ENCODE assay signal across 14 cellular contexts in the genomic region with DNA sequence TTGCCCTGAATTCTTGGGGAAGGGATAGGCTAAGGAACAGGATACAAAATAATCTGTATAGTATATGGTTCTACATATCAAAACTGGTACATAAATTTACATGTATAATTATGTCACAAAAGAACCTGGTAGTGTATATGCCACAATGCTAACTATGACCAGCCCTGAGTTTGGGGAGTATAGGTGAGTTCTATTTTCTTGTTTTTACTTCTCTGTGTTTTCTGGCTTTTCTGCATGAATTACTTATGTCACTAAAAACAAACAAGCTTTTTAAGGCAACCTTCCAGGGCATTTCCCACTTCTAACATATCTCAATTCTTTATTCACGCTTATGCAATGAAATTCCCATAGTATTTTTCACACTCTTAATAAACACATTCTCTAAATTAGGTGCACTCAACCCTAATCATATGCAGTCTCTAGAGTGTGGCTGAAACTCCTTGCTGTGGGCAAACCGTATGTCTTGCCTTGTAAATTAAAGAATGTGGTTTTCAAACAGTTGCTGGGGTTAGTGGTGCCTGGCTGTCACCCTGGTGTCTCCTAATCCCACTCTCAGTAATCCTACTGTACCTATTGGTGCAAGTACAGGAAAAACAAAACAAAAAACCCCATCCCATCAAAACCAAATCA. TPM values are rescaled to one million over a fixed set of nuclear protein-coding genes. Genes with fewer than 3 reads are reported as not detected.
DNase-seq lines count a peak whose midpoint lies in the region; ATAC-seq and TF ChIP-seq lines count a peak whose summit lies in the region.
"Had no signal": no experiment of that assay in that cellular context is flagged by ENCODE, and none has a peak within 500 bp of the region (broad histone marks: within the 10 kb centered on the region; RNA-seq: fewer than 3 reads in every experiment).

No MANE protein-coding gene starts in this region.

- intact Hi-C loops in PC-3 (cut with micrococcal nuclease): no loop called here

- ATAC-seq in GM18867 (IDR thresholded peaks at IDR 0.05; ENCODE audit: unreplicated experiment) (peak; percentile 94), GM21423 (IDR thresholded peaks at IDR 0.05; ENCODE audit: unreplicated experiment) (peak; percentile 91), HG03135 (IDR thresholded peaks at IDR 0.05; ENCODE audit: unreplicated experiment) (peak; percentile 73), SK-N-SH treated with all-trans-retinoic acid at 6 μM for 48 hours (no peak), PC-3 (no peak), upper lobe of left lung (ENCODE audit: low FRiP score in 2 of 2) (no peak)
- ATAC-seq in effector memory CD8-positive, alpha-beta T cell (replicated peaks): no peak

- peaks cover 9% of the 10 kb centered on the region; the same call in 1 of the 2 replicates for H3K27me3 ChIP-seq in PC-3 (ENCODE audit: low read length)
- no peaks in the 10 kb centered on the region for H3K27me3 ChIP-seq in upper lobe of left lung
- H3K27me3 ChIP-seq: vagina had no signal

- H3K36me3 ChIP-seq in PC-3 (ENCODE audit: low read depth, low read length) (no peaks in the 10 kb centered on the region), upper lobe of left lung (no peaks in the 10 kb centered on the region)
- H3K36me3 ChIP-seq: vagina had no signal

- no peaks in the 10 kb centered on the region for H3F3A ChIP-seq in PC-3 (ENCODE audit: low read length, unreplicated experiment)

- no peak overlapping the region for H2AFZ ChIP-seq in PC-3 (ENCODE audit: low read length)

- H3K79me2 ChIP-seq in PC-3 (ENCODE audit: low read length): no peaks in the 10 kb centered on the region

- H3K4me1 Mint-ChIP-seq in effector memory CD8-positive, alpha-beta T cell (ENCODE audit: low read depth in 2 of 2): peaks cover 10 to 14% of the 10 kb centered on the region in 2 donors

- H3K9ac ChIP-seq in PC-3 (ENCODE audit: low read length): no peak overlapping the region

- no peaks in the 10 kb centered on the region for H3K36me3 Mint-ChIP-seq in effector memory CD8-positive, alpha-beta T cell (ENCODE audit: insufficient read depth)
- H3K36me3 Mint-ChIP-seq: activated naive CD4-positive, alpha-beta T cell treated with anti-CD3 and anti-CD28 coated beads, Interleukin-2, amount 50 U/mL, for 24 hours had no signal

- no peak overlapping the region for H3K27ac ChIP-seq in PC-3 (ENCODE audit: low read length)
- H3K27ac ChIP-seq in upper lobe of left lung: no peak overlapping the region
- H3K27ac ChIP-seq: vagina had no signal

- H3K9me2 ChIP-seq in PC-3 (replicated peaks; ENCODE audit: low read length): no peaks in the 10 kb centered on the region

- H3K4me1 ChIP-seq in PC-3 (ENCODE audit: insufficient read depth, low read length) (no peaks in the 10 kb centered on the region), upper lobe of left lung (no peaks in the 10 kb centered on the region)
- H3K4me1 ChIP-seq: vagina had no signal

- TF ChIP-seq CTCF in PC-3 (conservative IDR thresholded peaks at IDR 0.05; ENCODE audit: low read depth, low read length) (no peak), upper lobe of left lung (IDR thresholded peaks at IDR 0.05) (no peak)

- DNase-seq in astrocyte of the hippocampus (ENCODE audit: low read depth, low spot score) (peak; percentile 16), PC-3 (no peak), upper lobe of left lung (no peak)
- DNase-seq in effector memory CD8-positive, alpha-beta T cell: no peak
- DNase-seq: DMS79; NCI-H345; stimulated activated CD4-positive, alpha-beta T cell treated with anti-CD3 and anti-CD28 coated beads, Interleukin-4, amount 100 ng/mL, for 1 hour; T-helper 9 cell had no signal

- WGBS in upper lobe of left lung, 2 donors: 34 to 53% methylated on average over 2 of the region's 2 CpGs

- POLR2A ChIA-PET in PC-3 (lab: Charles Lee; ENCODE audit: unreplicated experiment): no interaction called here

- H3K9me3 Mint-ChIP-seq in effector memory CD8-positive, alpha-beta T cell: no peaks in the 10 kb centered on the region
- H3K9me3 Mint-ChIP-seq: activated naive CD4-positive, alpha-beta T cell treated with anti-CD3 and anti-CD28 coated beads, Interleukin-2, amount 50 U/mL, for 24 hours had no signal

- no peak for TF ChIP-seq EP300 in upper lobe of left lung (IDR thresholded peaks at IDR 0.05)

- no peak overlapping the region for H3K4me3 Mint-ChIP-seq in effector memory CD8-positive, alpha-beta T cell
- H3K4me3 Mint-ChIP-seq: activated naive CD4-positive, alpha-beta T cell treated with anti-CD3 and anti-CD28 coated beads, Interleukin-2, amount 50 U/mL, for 24 hours had no signal

- no peak overlapping the region for H3K4me2 ChIP-seq in PC-3 (ENCODE audit: low read length)

- CTCF ChIA-PET in PC-3 (lab: Charles Lee): no interaction called here

- no peaks in the 10 kb centered on the region for H4K20me1 ChIP-seq in PC-3 (ENCODE audit: low read length)

- no peak overlapping the region for H3K4me3 ChIP-seq in PC-3 (ENCODE audit: low read length)
- H3K4me3 ChIP-seq in upper lobe of left lung: no peak overlapping the region
- H3K4me3 ChIP-seq: vagina had no signal

- H3K27me3 Mint-ChIP-seq in effector memory CD8-positive, alpha-beta T cell: peaks cover 28 to 67% of the 10 kb centered on the region in 2 donors
- H3K27me3 Mint-ChIP-seq: activated naive CD4-positive, alpha-beta T cell treated with anti-CD3 and anti-CD28 coated beads, Interleukin-2, amount 50 U/mL, for 24 hours had no signal

- H3K9me3 ChIP-seq in PC-3 (ENCODE audit: low read length) (no peaks in the 10 kb centered on the region), upper lobe of left lung (no peaks in the 10 kb centered on the region)
- H3K9me3 ChIP-seq: vagina had no signal

- BruUV-seq in PC-3 (replicated peaks; lab: Mats Ljungman, UMichigan): no TSS peak

- TF ChIP-seq POLR2A in upper lobe of left lung (IDR thresholded peaks at IDR 0.05): no peak

- no peak overlapping the region for H3K27ac Mint-ChIP-seq in effector memory CD8-positive, alpha-beta T cell
- H3K27ac Mint-ChIP-seq: activated naive CD4-positive, alpha-beta T cell treated with anti-CD3 and anti-CD28 coated beads, Interleukin-2, amount 50 U/mL, for 24 hours had no signal

TF ChIP-seq in SK-N-SH treated with all-trans-retinoic acid at 6 μM for 48 hours, 23 proteins besides CTCF, POLR2A, EP300 and RAD21:
- TF ChIP-seq BACH2 (CRISPR knock-in tag; IDR thresholded peaks at IDR 0.05; ENCODE audit: borderline replicate concordance) (no peak), OSR1 (CRISPR knock-in tag; IDR thresholded peaks at IDR 0.05) (no peak), GLIS3 (CRISPR knock-in tag; IDR thresholded peaks at IDR 0.05) (no peak), PPARA (CRISPR knock-in tag; IDR thresholded peaks at IDR 0.05; ENCODE audit: borderline replicate concordance) (no peak), ZFP30 (CRISPR knock-in tag; IDR thresholded peaks at IDR 0.05) (no peak), RARB (CRISPR knock-in tag; IDR thresholded peaks at IDR 0.05) (no peak), CREB5 (CRISPR knock-in tag; IDR thresholded peaks at IDR 0.05; ENCODE audit: low read depth) (no peak), TCF4 (CRISPR knock-in tag; IDR thresholded peaks at IDR 0.05; ENCODE audit: borderline replicate concordance) (no peak), ZFP3 (CRISPR knock-in tag; IDR thresholded peaks at IDR 0.05) (no peak), ZNF565 (CRISPR knock-in tag; conservative IDR thresholded peaks at IDR 0.05; ENCODE audit: low read depth) (no peak), CSDC2 (CRISPR knock-in tag; IDR thresholded peaks at IDR 0.05) (no peak)

RNA-seq across cellular contexts. Expression of gene INSIG1, which starts 14.0 kb away (rescaled TPM):
- total RNA-seq in PC-3 (2014; rRNA removed) (83.3 and 101 TPM in 2 replicates), upper lobe of left lung (100 to 1,000 TPM in 3 of 6 donors, 10 to 100 TPM in 3; 16.8 to 136 (median 100) TPM)

Comparison
In these comparisons a context has a peak if more than half of its experiments do, and no peak if none do; other contexts are left out.
1. ATAC-seq: peak in GM18867 (single experiment), GM21423 (single experiment) and HG03135 (single experiment); none in effector memory CD8-positive, alpha-beta T cell (single experiment), SK-N-SH treated with all-trans-retinoic acid at 6 μM for 48 hours (single experiment), PC-3 (single experiment) and upper lobe of left lung (0 of 2).